Comparison of ENCODE assay signal across 10 cellular contexts in genomic region chr19:2974342-2974932, GRCh38. TPM values are rescaled to one million over a fixed set of nuclear protein-coding genes. Genes with fewer than 3 reads are reported as not detected.
DNase-seq lines count a peak whose midpoint lies in the region; ATAC-seq and TF ChIP-seq lines count a peak whose summit lies in the region.
"Had no signal": no experiment of that assay in that cellular context is flagged by ENCODE, and none has a peak within 500 bp of the region (broad histone marks: within the 10 kb centered on the region; RNA-seq: fewer than 3 reads in every experiment).

No MANE protein-coding gene starts in this region.

- no peak overlapping the region for H4K8ac ChIP-seq in trophoblast cell (ENCODE audit: low read depth, low read length)

- H3K27ac Mint-ChIP-seq in activated T-helper 17 cell treated with anti-CD3 and anti-CD28 coated beads, Interleukin-2, amount 50 U/mL, for 72 hours, result no peak overlapping the region

- no peaks in the 10 kb centered on the region for H3K9me3 ChIP-seq in DND-41 (ENCODE audit: insufficient read depth, low read length, severe bottlenecking)
- no peaks in the 10 kb centered on the region for H3K9me3 ChIP-seq in trophoblast cell (ENCODE audit: insufficient read depth, low read depth, low read length)

- WGBS in trophoblast cell (ENCODE audit: extremely low coverage, insufficient coverage, insufficient read length), result no CpG with 5 or more reads among the region's 12 CpGs

- H2BK5ac ChIP-seq in trophoblast cell (ENCODE audit: low read depth, low read length, poor library complexity), result no peak overlapping the region

- peaks cover 4% of the 10 kb centered on the region for H3K27me3 Mint-ChIP-seq in activated T-helper 17 cell treated with anti-CD3 and anti-CD28 coated beads, Interleukin-2, amount 50 U/mL, for 72 hours

- H3K27ac ChIP-seq in DND-41 (ENCODE audit: low read length), result no peak overlapping the region
- H3K27ac ChIP-seq in trophoblast cell (ENCODE audit: low read depth, low read length), result no peak overlapping the region

- no peak overlapping the region for H3K14ac ChIP-seq in trophoblast cell (ENCODE audit: low read length)

- H4K20me1 ChIP-seq in DND-41 (ENCODE audit: insufficient read depth, low read length), result no peaks in the 10 kb centered on the region

- no peak overlapping the region for H3K4ac ChIP-seq in trophoblast cell (ENCODE audit: low read depth, low read length)

- in situ Hi-C loops in G401 (cut with HindIII; ENCODE audit: low sequenced_read_pairs), result no loop called here

- H2AK5ac ChIP-seq in trophoblast cell (ENCODE audit: low read length), result no peak overlapping the region

- H2BK12ac ChIP-seq in trophoblast cell (ENCODE audit: low read length), result no peak overlapping the region

- no peaks in the 10 kb centered on the region for H3K9me3 Mint-ChIP-seq in activated T-helper 17 cell treated with anti-CD3 and anti-CD28 coated beads, Interleukin-2, amount 50 U/mL, for 72 hours
- H3K9me3 Mint-ChIP-seq: central memory CD8-positive, alpha-beta T cell had no signal

- no peak overlapping the region for H4K12ac ChIP-seq in trophoblast cell (ENCODE audit: low read depth, low read length)

- no peak overlapping the region for H3K23ac ChIP-seq in trophoblast cell (ENCODE audit: low read length)

- H3K79me2 ChIP-seq in DND-41 (ENCODE audit: insufficient read depth, low read length) (no peaks in the 10 kb centered on the region), trophoblast cell (ENCODE audit: control insufficient read depth, insufficient read depth, low read length, poor library complexity) (no peaks in the 10 kb centered on the region)

- H4K91ac ChIP-seq in trophoblast cell (ENCODE audit: low read depth, low read length), result no peak overlapping the region

- H3K18ac ChIP-seq in trophoblast cell (ENCODE audit: low read length), result no peak overlapping the region

- H3K4me3 Mint-ChIP-seq in activated T-helper 17 cell treated with anti-CD3 and anti-CD28 coated beads, Interleukin-2, amount 50 U/mL, for 72 hours, result no peak overlapping the region
- H3K4me3 Mint-ChIP-seq: central memory CD8-positive, alpha-beta T cell had no signal

- peaks cover 11% of the 10 kb centered on the region for H3K79me1 ChIP-seq in trophoblast cell (ENCODE audit: low read length)

- ATAC-seq in DND-41 (ENCODE audit: insufficient read depth, low read depth) (no peak), GM21786 (IDR thresholded peaks at IDR 0.05; ENCODE audit: unreplicated experiment) (no peak), GM21367 (IDR thresholded peaks at IDR 0.05; ENCODE audit: unreplicated experiment) (no peak)
- ATAC-seq in activated T-helper 17 cell treated with anti-CD3 and anti-CD28 coated beads, Interleukin-2, amount 50 U/mL, for 72 hours (replicated peaks), result no peak

- H3K4me2 ChIP-seq in DND-41 (ENCODE audit: insufficient read depth, low read length) (no peak overlapping the region), trophoblast cell (ENCODE audit: low read length) (no peak overlapping the region)

- H2AFZ ChIP-seq in DND-41 (ENCODE audit: low read depth, low read length) (no peak overlapping the region), trophoblast cell (ENCODE audit: insufficient read depth, low read length, poor library complexity) (no peak overlapping the region)

- H3K4me1 Mint-ChIP-seq in activated T-helper 17 cell treated with anti-CD3 and anti-CD28 coated beads, Interleukin-2, amount 50 U/mL, for 72 hours, result no peaks in the 10 kb centered on the region

- H3K27me3 ChIP-seq in DND-41 (ENCODE audit: insufficient read depth, low read length, poor library complexity) (no peaks in the 10 kb centered on the region), trophoblast cell (ENCODE audit: insufficient read depth, low read length) (peaks cover 8% of the 10 kb centered on the region)

- H3K36me3 Mint-ChIP-seq in activated T-helper 17 cell treated with anti-CD3 and anti-CD28 coated beads, Interleukin-2, amount 50 U/mL, for 72 hours (ENCODE audit: low read depth), result no peaks in the 10 kb centered on the region

- H3K9ac ChIP-seq in DND-41 (ENCODE audit: low read depth, low read length) (no peak overlapping the region), trophoblast cell (ENCODE audit: low read length) (no peak overlapping the region)

- DNase-seq in DND-41, result peak; percentile 37
- DNase-seq in OCI-M1 (lab: John Stamatoyannopoulos, UW), result peak; percentile 95
- peak; percentile 36 for DNase-seq in fibroblast of mammary gland (ENCODE audit: low read depth)
- DNase-seq in trophoblast cell, result peak; percentile 72 to 84
- DNase-seq in G401 (ENCODE audit: low spot score), result no peak
- DNase-seq: NCI-H345 had no signal

- H3K36me3 ChIP-seq in DND-41 (ENCODE audit: insufficient read depth, low read length) (no peaks in the 10 kb centered on the region), trophoblast cell (ENCODE audit: control insufficient read depth in 1 of 2, insufficient read depth in 2 of 2, low read length in 2 of 2) (no peaks in the 10 kb centered on the region)

- TF ChIP-seq CTCF in DND-41 (IDR thresholded peaks at IDR 0.05; ENCODE audit: borderline replicate concordance, extremely low read depth, low read length, poor library complexity, severe bottlenecking), result no peak
- no peak for TF ChIP-seq CTCF in fibroblast of mammary gland (conservative IDR thresholded peaks at IDR 0.05; ENCODE audit: control insufficient read depth, insufficient read depth, low read depth, low read length)

- H3K4me1 ChIP-seq in DND-41 (ENCODE audit: insufficient read depth, low read length) (peaks cover 18% of the 10 kb centered on the region), trophoblast cell (ENCODE audit: control insufficient read depth in 1 of 2, insufficient read depth in 2 of 2, low read length in 2 of 2) (peaks cover 17% of the 10 kb centered on the region in 2 experiments)

- H3K4me3 ChIP-seq in DND-41 (ENCODE audit: low read depth in 1 of 2, low read length in 2 of 2), result no peak overlapping the region
- H3K4me3 ChIP-seq in fibroblast of mammary gland (ENCODE audit: control insufficient read depth, low read depth, low read length), result no peak overlapping the region
- H3K4me3 ChIP-seq in trophoblast cell (ENCODE audit: low read depth, low read length), result no peak overlapping the region

- H2BK120ac ChIP-seq in trophoblast cell (ENCODE audit: insufficient read depth, low read length, poor library complexity), result no peak overlapping the region

RNA-seq across cellular contexts. Expression of gene TLE6, which starts 2.9 kb away (rescaled TPM):
- 0.21 and 0.58 TPM in 2 replicates for polyA plus RNA-seq in trophoblast cell (2013)
- total RNA-seq in activated T-helper 17 cell treated with anti-CD3 and anti-CD28 coated beads, Interleukin-2, amount 50 U/mL, for 72 hours, result 1 to 10 TPM; 4.1 to 4.2 TPM
- total RNA-seq in G401 (2014; rRNA removed; shearing (Covaris generic)), result 2.7 and 10.4 TPM in 2 replicates

RNA-seq across cellular contexts. Expression of gene ZNF77, which starts 29.7 kb away (rescaled TPM):
- polyA plus RNA-seq in trophoblast cell (2013), result 2.9 TPM in 2 replicates
- 1 to 10 TPM; 4.7 to 4.9 TPM for total RNA-seq in activated T-helper 17 cell treated with anti-CD3 and anti-CD28 coated beads, Interleukin-2, amount 50 U/mL, for 72 hours
- total RNA-seq in G401 (2014; rRNA removed; shearing (Covaris generic)), result 6.5 and 7.1 TPM in 2 replicates

RNA-seq across cellular contexts. Expression of gene TLE2, which starts 54.6 kb away (rescaled TPM):
- polyA plus RNA-seq in trophoblast cell (2013), result 1.2 and 1.4 TPM in 2 replicates
- total RNA-seq in activated T-helper 17 cell treated with anti-CD3 and anti-CD28 coated beads, Interleukin-2, amount 50 U/mL, for 72 hours, result 1 to 10 TPM; 2.5 to 3.5 TPM
- 10.2 and 11.7 TPM in 2 replicates for total RNA-seq in G401 (2014; rRNA removed; shearing (Covaris generic))
